9 cellular contexts compared by ENCODE assay signal in the genomic region with DNA sequence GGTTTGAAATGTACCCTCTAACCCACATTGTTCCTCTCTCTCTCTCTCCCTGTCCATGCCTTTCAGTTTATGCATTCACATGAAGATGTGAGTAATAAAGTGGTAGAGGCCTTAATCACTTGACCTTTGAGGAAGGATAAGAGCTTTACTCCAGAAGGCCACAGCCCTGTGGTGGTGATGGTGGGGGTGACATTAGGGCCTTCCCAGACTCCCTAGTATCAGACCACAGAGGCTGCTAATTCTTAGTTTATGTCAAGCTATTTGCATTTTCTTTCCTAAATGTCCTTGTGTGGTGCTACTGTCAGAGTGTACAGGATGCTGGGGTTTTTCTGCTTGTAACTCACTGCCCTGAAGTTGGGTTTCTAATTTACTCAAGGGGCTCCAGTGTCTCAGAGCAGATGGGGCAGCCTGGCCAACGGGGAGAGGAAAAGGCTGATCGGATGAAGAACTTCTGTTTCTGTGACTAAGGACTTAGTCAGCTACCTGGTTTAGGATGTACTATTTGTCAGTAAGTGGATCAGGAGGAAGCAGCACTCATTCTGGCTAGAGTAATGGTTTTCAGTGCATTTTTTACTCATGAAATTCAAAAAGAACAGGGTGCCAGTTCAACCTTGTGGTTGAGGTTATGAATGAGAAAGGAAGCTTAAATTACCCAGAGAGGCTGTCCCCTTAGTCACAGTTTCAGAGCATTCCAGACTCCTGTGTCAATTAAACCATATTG.
A peak's percentile ranks its signal among the peaks of the same experiment; 100 is the strongest.
DNase-seq lines count a peak whose midpoint lies in the region; ATAC-seq and TF ChIP-seq lines count a peak whose summit lies in the region.
"Had no signal": no experiment of that assay in that cellular context is flagged by ENCODE, and none has a peak within 500 bp of the region (broad histone marks: within the 10 kb centered on the region; RNA-seq: fewer than 3 reads in every experiment).

No MANE protein-coding gene starts in this region.

- H3K36me3 ChIP-seq in kidney epithelial cell (ENCODE audit: control insufficient read depth, insufficient read depth, low read length) = no peaks in the 10 kb centered on the region

- intact Hi-C loops in activated CD4-positive, alpha-beta T cell treated with anti-CD3 and anti-CD28 coated beads for 36 hours (cut with DNase I, micrococcal nuclease) = loop anchor here (1.0 to 10.0 kb wide), 11 partner anchors 48 to 617 kb away; no protein-coding TSS in a partner anchor

- no peaks in the 10 kb centered on the region for H3K9me3 Mint-ChIP-seq in activated CD4-positive, alpha-beta T cell treated with anti-CD3 and anti-CD28 coated beads for 36 hours (ENCODE audit: low read depth)

- peak; percentile 90 for ATAC-seq in activated CD4-positive, alpha-beta T cell treated with anti-CD3 and anti-CD28 coated beads for 36 hours
- ATAC-seq in HG03097 (IDR thresholded peaks at IDR 0.05; ENCODE audit: low FRiP score, unreplicated experiment) (peak; percentile 84), left lobe of liver (no peak)

- DNase-seq in activated CD4-positive, alpha-beta T cell treated with anti-CD3 and anti-CD28 coated beads for 36 hours = peak; percentile 78
- DNase-seq in activated CD4-positive, alpha-beta T cell treated with anti-CD3 and anti-CD28 coated beads, Interleukin-2, amount 50 U/mL, for 1 hour = no peak
- DNase-seq in activated CD4-positive, alpha-beta T cell treated with anti-CD3 and anti-CD28 coated beads, Interleukin-2, amount 50 U/mL, for 48 hours = peak; percentile 54 to 65
- DNase-seq in kidney epithelial cell (ENCODE audit: low read depth) = peak; percentile 88
- no peak for DNase-seq in NCI-H1048 (lab: John Stamatoyannopoulos, UW)
- no peak for DNase-seq in NCI-H2227 (lab: John Stamatoyannopoulos, UW; ENCODE audit: unreplicated experiment)
- DNase-seq in left lobe of liver (ENCODE audit: low spot score) = no peak

- no peaks in the 10 kb centered on the region for H3K27me3 ChIP-seq in kidney epithelial cell (ENCODE audit: control insufficient read depth, insufficient read depth, low read length)

- no peak for TF ChIP-seq CTCF in kidney epithelial cell (IDR thresholded peaks at IDR 0.05; ENCODE audit: insufficient read depth, low read length, poor library complexity, severe bottlenecking)

- H3K27ac Mint-ChIP-seq in activated CD4-positive, alpha-beta T cell treated with anti-CD3 and anti-CD28 coated beads for 36 hours = peak overlapping the region; percentile 85

- POLR2A ChIA-PET in activated CD4-positive, alpha-beta T cell treated with anti-CD3 and anti-CD28 coated beads for 36 hours (lab: Charles Lee) = interaction anchor here (0.9 to 2.2 kb wide), 5 partner anchors 13 to 97 kb away, joined by 3 to 16 read pairs (median 8); no protein-coding TSS in a partner anchor

- CTCF ChIA-PET in activated CD4-positive, alpha-beta T cell treated with anti-CD3 and anti-CD28 coated beads for 36 hours (lab: Charles Lee) = interaction anchor here (0.6 to 2.5 kb wide), 3 partner anchors 10 to 88 kb away, joined by 3 to 14 read pairs (median 3); no protein-coding TSS in a partner anchor

- no peaks in the 10 kb centered on the region for H3K36me3 Mint-ChIP-seq in activated CD4-positive, alpha-beta T cell treated with anti-CD3 and anti-CD28 coated beads for 36 hours (ENCODE audit: low read depth)
- H3K36me3 Mint-ChIP-seq: brain had no signal

- no peaks in the 10 kb centered on the region for H3K27me3 Mint-ChIP-seq in activated CD4-positive, alpha-beta T cell treated with anti-CD3 and anti-CD28 coated beads for 36 hours

- peaks cover 62% of the 10 kb centered on the region for H3K4me1 Mint-ChIP-seq in activated CD4-positive, alpha-beta T cell treated with anti-CD3 and anti-CD28 coated beads for 36 hours
- H3K4me1 Mint-ChIP-seq: brain had no signal

- no peak overlapping the region for H3K4me3 ChIP-seq in kidney epithelial cell (ENCODE audit: low read depth, low read length)

- H3K4me3 Mint-ChIP-seq in activated CD4-positive, alpha-beta T cell treated with anti-CD3 and anti-CD28 coated beads for 36 hours = no peak overlapping the region
- H3K4me3 Mint-ChIP-seq: brain had no signal

Comparison
In these comparisons a context has a peak if more than half of its experiments do, and no peak if none do; other contexts are left out.
1. DNase-seq: peak in activated CD4-positive, alpha-beta T cell treated with anti-CD3 and anti-CD28 coated beads for 36 hours (single experiment), activated CD4-positive, alpha-beta T cell treated with anti-CD3 and anti-CD28 coated beads, Interleukin-2, amount 50 U/mL, for 48 hours (2 of 2) and kidney epithelial cell (single experiment); none in activated CD4-positive, alpha-beta T cell treated with anti-CD3 and anti-CD28 coated beads, Interleukin-2, amount 50 U/mL, for 1 hour (single experiment), NCI-H1048 (single experiment), NCI-H2227 (single experiment) and left lobe of liver (single experiment).